In the genomic region with DNA sequence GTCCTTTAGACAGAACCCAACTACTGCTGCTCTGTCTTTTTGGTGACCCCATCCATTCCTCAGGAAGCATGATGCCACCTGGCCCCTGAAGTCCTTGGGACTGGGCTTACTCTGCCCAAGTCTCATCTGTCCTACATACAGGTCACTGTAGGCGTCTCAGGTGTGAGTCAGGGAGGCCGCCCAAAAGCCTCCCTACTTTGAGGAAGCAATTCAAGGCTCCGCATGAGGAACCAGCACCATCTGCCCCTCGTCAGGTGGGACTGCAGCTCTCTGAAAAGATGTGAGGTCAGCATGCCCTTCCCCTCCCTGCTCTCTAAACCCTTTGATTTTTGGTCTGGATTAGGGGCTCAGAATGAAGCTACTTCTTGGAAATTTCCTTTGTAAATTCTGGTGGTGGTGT, we compare ENCODE assay signal across 8 cellular contexts.
DNase-seq lines count a peak whose midpoint lies in the region; ATAC-seq and TF ChIP-seq lines count a peak whose summit lies in the region.

No MANE protein-coding gene starts in this region.

- no peak overlapping the region for H3K4me2 ChIP-seq in PC-3 (ENCODE audit: low read length)

- H3K9ac ChIP-seq in PC-3 (ENCODE audit: low read length): no peak overlapping the region

- DNase-seq in PC-3 (peak; percentile 30), immature natural killer cell (peak; percentile 5 to 12 (median 7)), NCI-H510A treated with DMSO at 0.1 percent for 48 hours (lab: John Stamatoyannopoulos, UW) (no peak), spleen (no peak), Peyer's patch (no peak), DMS53 treated with DMSO at 0.1 percent for 48 hours (lab: John Stamatoyannopoulos, UW; ENCODE audit: unreplicated experiment) (no peak)

- H3F3A ChIP-seq in PC-3 (ENCODE audit: low read length, unreplicated experiment): no peaks in the 10 kb centered on the region

- H3K36me3 Mint-ChIP-seq in immature natural killer cell: no peaks in the 10 kb centered on the region

- no peaks in the 10 kb centered on the region for H3K4me1 ChIP-seq in PC-3 (ENCODE audit: insufficient read depth, low read length)
- H3K4me1 ChIP-seq in spleen: peaks cover 0 to 4% (median 0%) of the 10 kb centered on the region in 6 donors
- no peaks in the 10 kb centered on the region for H3K4me1 ChIP-seq in Peyer's patch

- WGBS in spleen, 5 donors: 38 to 55% (median 41%) methylated on average over 4 of the region's 4 CpGs

- H3K9me3 Mint-ChIP-seq in immature natural killer cell: no peaks in the 10 kb centered on the region

- H3K4me1 Mint-ChIP-seq in immature natural killer cell: no peaks in the 10 kb centered on the region

- peaks cover 2 to 3% (median 2%) of the 10 kb centered on the region in 3 donors for H3K27me3 Mint-ChIP-seq in immature natural killer cell (ENCODE audit: low read depth in 3 of 3)

- no peak overlapping the region for H3K4me3 ChIP-seq in PC-3 (ENCODE audit: low read length)
- H3K4me3 ChIP-seq in spleen: no peak overlapping the region
- no peak overlapping the region for H3K4me3 ChIP-seq in Peyer's patch

- H3K9me3 ChIP-seq in PC-3 (ENCODE audit: low read length): no peaks in the 10 kb centered on the region
- H3K9me3 ChIP-seq in spleen: no peaks in the 10 kb centered on the region
- no peaks in the 10 kb centered on the region for H3K9me3 ChIP-seq in Peyer's patch

- no peaks in the 10 kb centered on the region for H3K36me3 ChIP-seq in PC-3 (ENCODE audit: low read depth, low read length)
- no peaks in the 10 kb centered on the region for H3K36me3 ChIP-seq in spleen
- no peaks in the 10 kb centered on the region for H3K36me3 ChIP-seq in Peyer's patch

- CTCF ChIA-PET in PC-3 (lab: Charles Lee): no interaction called here

- TF ChIP-seq POLR2A in spleen (IDR thresholded peaks at IDR 0.05): no peak
- TF ChIP-seq POLR2A in Peyer's patch (IDR thresholded peaks at IDR 0.05): no peak

- BruUV-seq in PC-3 (replicated peaks; lab: Mats Ljungman, UMichigan): no TSS peak

- peak; percentile 34; the same call in 1 of the 2 replicates for TF ChIP-seq CTCF in PC-3 (conservative IDR thresholded peaks at IDR 0.05; ENCODE audit: low read depth, low read length)
- no peak for TF ChIP-seq CTCF in spleen (IDR thresholded peaks at IDR 0.05 in 8 of 11, conservative IDR thresholded peaks at IDR 0.05 in 3 of 11)
- TF ChIP-seq CTCF in Peyer's patch (IDR thresholded peaks at IDR 0.05): no peak

- ATAC-seq in GM18519 (IDR thresholded peaks at IDR 0.05; ENCODE audit: low FRiP score, unreplicated experiment) (peak; percentile 89), HG02571 (IDR thresholded peaks at IDR 0.05; ENCODE audit: unreplicated experiment) (peak; percentile 80), PC-3 (no peak)

- intact Hi-C loops in PC-3 (cut with micrococcal nuclease): no loop called here
- intact Hi-C loops in spleen (cut with DNase I; ENCODE audit: low total_unique reads): no loop called here

- H3K79me2 ChIP-seq in PC-3 (ENCODE audit: low read length): no peaks in the 10 kb centered on the region

- no peak overlapping the region for H3K4me3 Mint-ChIP-seq in immature natural killer cell

- H3K27ac ChIP-seq in PC-3 (ENCODE audit: low read length) (no peak overlapping the region), spleen (peak overlapping the region in 1 of 8 donors; percentile 23), Peyer's patch (no peak overlapping the region)

- POLR2A ChIA-PET in PC-3 (lab: Charles Lee; ENCODE audit: unreplicated experiment): no interaction called here

- H4K20me1 ChIP-seq in PC-3 (ENCODE audit: low read length): no peaks in the 10 kb centered on the region

- no peak overlapping the region for H3K27ac Mint-ChIP-seq in immature natural killer cell

- H3K27me3 ChIP-seq in PC-3 (ENCODE audit: low read length) (peaks cover 13% of the 10 kb centered on the region; the same call in 1 of the 2 replicates), spleen (replicated peaks in 1 of 7) (no peaks in the 10 kb centered on the region), Peyer's patch (no peaks in the 10 kb centered on the region)

- H2AFZ ChIP-seq in PC-3 (ENCODE audit: low read length): no peak overlapping the region

- no peaks in the 10 kb centered on the region for H3K9me2 ChIP-seq in PC-3 (replicated peaks; ENCODE audit: low read length)

Comparison
In these comparisons a context has a peak if more than half of its experiments do, and no peak if none do; other contexts are left out.
1. DNase-seq: peak in PC-3 (single experiment) and immature natural killer cell (3 of 3); none in NCI-H510A treated with DMSO at 0.1 percent for 48 hours (single experiment), spleen (single experiment), Peyer's patch (0 of 3) and DMS53 treated with DMSO at 0.1 percent for 48 hours (single experiment).